Comparison of ENCODE assay signal across 11 cellular contexts in genomic region chr3:114428173-114428606, GRCh38.
A peak's percentile ranks its signal among the peaks of the same experiment; 100 is the strongest.
DNase-seq lines count a peak whose midpoint lies in the region; ATAC-seq, FAIRE-seq and TF ChIP-seq lines count a peak whose summit lies in the region.
"Had no signal": no experiment of that assay in that cellular context is flagged by ENCODE, and none has a peak within 500 bp of the region (broad histone marks: within the 10 kb centered on the region; RNA-seq: fewer than 3 reads in every experiment).

No MANE protein-coding gene starts in this region.

- DNase-seq in GM12891 (ENCODE audit: insufficient read length, low spot score) (no peak), NB4 (ENCODE audit: low read depth) (peak; percentile 19), mucosa of gallbladder (ENCODE audit: low spot score) (no peak), NCI-H2227 treated with DMSO at 0.1 percent for 48 hours (lab: John Stamatoyannopoulos, UW) (no peak), adrenal gland (no peak), CD1c-positive myeloid dendritic cell (ENCODE audit: extremely low spot score) (no peak)
- DNase-seq: activated CD4-positive, alpha-beta T cell treated with anti-CD3 and anti-CD28 coated beads for 48 hours; kidney glomerular epithelial cell; SIG-M5 had no signal

- no peaks in the 10 kb centered on the region for H3K27me3 ChIP-seq in adrenal gland

- ATAC-seq in GM19468 (IDR thresholded peaks at IDR 0.05; ENCODE audit: extremely low read depth, unreplicated experiment) (peak; percentile 73), HG03045 (IDR thresholded peaks at IDR 0.05; ENCODE audit: unreplicated experiment) (peak; percentile 91)

- TF ChIP-seq CTCF in NB4 (IDR thresholded peaks at IDR 0.05; ENCODE audit: low read depth, low read length) (no peak), adrenal gland (IDR thresholded peaks at IDR 0.05) (no peak)

- H3K4me3 ChIP-seq in NB4 (ENCODE audit: low read depth, low read length): no peak overlapping the region
- no peak overlapping the region for H3K4me3 ChIP-seq in adrenal gland

- no peaks in the 10 kb centered on the region for H3K9me3 ChIP-seq in adrenal gland (replicated peaks in 1 of 3)

- H3K4me1 ChIP-seq in adrenal gland (replicated peaks in 1 of 2): peaks cover 9 to 11% of the 10 kb centered on the region in 2 donors

- no peak overlapping the region for H3K27ac ChIP-seq in adrenal gland

- 89 to 97% (median 94%) methylated on average over 5 of the region's 5 CpGs for WGBS in adrenal gland, 4 donors

- H3K36me3 ChIP-seq in adrenal gland (replicated peaks in 1 of 2): no peaks in the 10 kb centered on the region

- TF ChIP-seq POLR2A in GM12891 (IDR thresholded peaks at IDR 0.05; ENCODE audit: low read depth, low read length) (no peak), NB4 (IDR thresholded peaks at IDR 0.05; ENCODE audit: extremely low read depth, insufficient read length) (no peak), adrenal gland (IDR thresholded peaks at IDR 0.05) (no peak)

- intact Hi-C loops in adrenal gland (cut with DNase I): no loop called here

- peak; percentile 31 for FAIRE-seq in GM12891 (lab: Jason Lieb, UNC)

TF ChIP-seq in GM12891, 5 proteins besides CTCF, POLR2A, EP300 and RAD21:
- no peak for TF ChIP-seq TAF1 (IDR thresholded peaks at IDR 0.05; ENCODE audit: low read depth, low read length)
- TF ChIP-seq SPI1 (IDR thresholded peaks at IDR 0.05; ENCODE audit: low read depth, low read length): peak; percentile 94
